In genomic region chr1:26234644-26235384, GRCh38 we compare ENCODE assay signal across 8 cellular contexts.
A peak's percentile ranks its signal among the peaks of the same experiment; 100 is the strongest.
DNase-seq lines count a peak whose midpoint lies in the region; ATAC-seq and TF ChIP-seq lines count a peak whose summit lies in the region.

No MANE protein-coding gene starts in this region.

- peak overlapping the region; percentile 82 for H3K27ac ChIP-seq in 22Rv1
- H3K27ac ChIP-seq in HUES48 (ENCODE audit: low read depth, low read length), result peak overlapping the region; percentile 81
- peak overlapping the region; percentile 85 for H3K27ac ChIP-seq in parathyroid adenoma

- peaks cover 10% of the 10 kb centered on the region for H3K79me2 ChIP-seq in parathyroid adenoma

- H3K9ac ChIP-seq in ES-I3 (ENCODE audit: low read depth, low read length) (peak overlapping the region; percentile 76), HUES48 (ENCODE audit: low read depth, low read length) (peak overlapping the region; percentile 83), parathyroid adenoma (peak overlapping the region; percentile 69)

- no peak for TF ChIP-seq CTCF in 22Rv1 (IDR thresholded peaks at IDR 0.05)
- no peak for TF ChIP-seq CTCF in parathyroid adenoma (IDR thresholded peaks at IDR 0.05)

- H3K4me1 ChIP-seq in ES-I3 (ENCODE audit: insufficient read depth, low read length) (peaks cover 4% of the 10 kb centered on the region; the same call in 1 of the 2 replicates), HUES48 (ENCODE audit: control insufficient read depth, insufficient read depth, low read length) (no peaks in the 10 kb centered on the region), parathyroid adenoma (no peaks in the 10 kb centered on the region)

- H2AFZ ChIP-seq in parathyroid adenoma, result peak overlapping the region; percentile 94

- peak; percentile 24 for DNase-seq in activated CD8-positive, alpha-beta memory T cell treated with anti-CD3 and anti-CD28 coated beads, Interleukin-2, amount 50 U/mL, for 4 hours
- DNase-seq in germinal center (ENCODE audit: low spot score), result peak; percentile 30

- peak overlapping the region; percentile 75 for H3K4me2 ChIP-seq in parathyroid adenoma (ENCODE audit: low read length)

- H3K36me3 ChIP-seq in ES-I3 (ENCODE audit: insufficient read depth, low read length) (no peaks in the 10 kb centered on the region), HUES48 (ENCODE audit: control insufficient read depth, insufficient read depth, low read length) (peaks cover 9% of the 10 kb centered on the region; the same call in 1 of the 2 replicates), parathyroid adenoma (ENCODE audit: control insufficient read depth, insufficient read depth, low read length) (no peaks in the 10 kb centered on the region)

- H3K4me3 ChIP-seq in HUES48 (ENCODE audit: low read depth, low read length) (peak overlapping the region; percentile 100), parathyroid adenoma (ENCODE audit: low read depth, low read length) (peak overlapping the region; percentile 78)

- no peak for ATAC-seq in HG03342 (IDR thresholded peaks at IDR 0.05; ENCODE audit: unreplicated experiment)
- no peak for ATAC-seq in GM19397 (IDR thresholded peaks at IDR 0.05; ENCODE audit: unreplicated experiment)

- H3K27me3 ChIP-seq in HUES48 (ENCODE audit: control insufficient read depth, insufficient read depth, low read length), result no peaks in the 10 kb centered on the region
- H3K27me3 ChIP-seq in parathyroid adenoma (ENCODE audit: control insufficient read depth, insufficient read depth, low read length), result no peaks in the 10 kb centered on the region

- no peaks in the 10 kb centered on the region for H3K9me3 ChIP-seq in ES-I3 (ENCODE audit: control insufficient read depth, insufficient read depth, low read length)
- no peaks in the 10 kb centered on the region for H3K9me3 ChIP-seq in HUES48 (ENCODE audit: control insufficient read depth, insufficient read depth, low read length)
- H3K9me3 ChIP-seq in parathyroid adenoma (ENCODE audit: control insufficient read depth, low read length), result no peaks in the 10 kb centered on the region
